ENCODE assay signal across 8 cellular contexts in genomic region chr14:70567791-70568190, GRCh38. TPM values are rescaled to one million over a fixed set of nuclear protein-coding genes. Genes with fewer than 3 reads are reported as not detected.
DNase-seq lines count a peak whose midpoint lies in the region; ATAC-seq and TF ChIP-seq lines count a peak whose summit lies in the region.

No MANE protein-coding gene starts in this region.

- H3K36me3 Mint-ChIP-seq in natural killer cell treated with Interleukin-12 subunit alpha and Interleukin-12 subunit beta and Interleukin-15 and Interleukin-18, amount 100 ng/mL, for 72 hours = peaks cover 37% of the 10 kb centered on the region

- H3K9me3 Mint-ChIP-seq in natural killer cell treated with Interleukin-12 subunit alpha and Interleukin-12 subunit beta and Interleukin-15 and Interleukin-18, amount 100 ng/mL, for 72 hours = peaks cover 11% of the 10 kb centered on the region

- peaks cover 17 to 18% of the 10 kb centered on the region in 2 donors for H3K4me1 Mint-ChIP-seq in natural killer cell treated with Interleukin-12 subunit alpha and Interleukin-12 subunit beta and Interleukin-15 and Interleukin-18, amount 100 ng/mL, for 72 hours (ENCODE audit: low read depth in 2 of 2)

- no peaks in the 10 kb centered on the region for H3K27me3 Mint-ChIP-seq in natural killer cell treated with Interleukin-12 subunit alpha and Interleukin-12 subunit beta and Interleukin-15 and Interleukin-18, amount 100 ng/mL, for 72 hours

- peak; percentile 53 to 56 for ATAC-seq in natural killer cell treated with Interleukin-12 subunit alpha and Interleukin-12 subunit beta and Interleukin-15 and Interleukin-18, amount 100 ng/mL, for 72 hours
- ATAC-seq in GM21423 (IDR thresholded peaks at IDR 0.05; ENCODE audit: unreplicated experiment) = no peak

- no peak overlapping the region for H3K4me3 Mint-ChIP-seq in natural killer cell treated with Interleukin-12 subunit alpha and Interleukin-12 subunit beta and Interleukin-15 and Interleukin-18, amount 100 ng/mL, for 72 hours

- no peak for DNase-seq in AG09319 (ENCODE audit: extremely low read depth, low read depth)
- peak; percentile 20 for DNase-seq in NCI-H345 treated with DMSO at 0.1 percent for 48 hours (lab: John Stamatoyannopoulos, UW; ENCODE audit: unreplicated experiment)
- peak; percentile 17 for DNase-seq in cerebellar cortex (ENCODE audit: low spot score)
- DNase-seq in natural killer cell treated with Interleukin-12 subunit alpha and Interleukin-12 subunit beta and Interleukin-15 and Interleukin-18, amount 100 ng/mL, for 72 hours (ENCODE audit: low spot score) = no peak
- DNase-seq in stimulated activated naive CD4-positive, alpha-beta T cell treated with Interleukin-2 at 50 U/mL for 16 hours (lab: John Stamatoyannopoulos, UW) = no peak
- no peak for DNase-seq in effector CD4-positive, alpha-beta T cell

- no peak overlapping the region for H3K27ac Mint-ChIP-seq in natural killer cell treated with Interleukin-12 subunit alpha and Interleukin-12 subunit beta and Interleukin-15 and Interleukin-18, amount 100 ng/mL, for 72 hours

- TF ChIP-seq CTCF in AG09319 (IDR thresholded peaks at IDR 0.05; ENCODE audit: low read depth, low read length) (peak; percentile 41), GM12874 (IDR thresholded peaks at IDR 0.05; ENCODE audit: insufficient read depth, low read depth, low read length) (peak; percentile 63)

RNA-seq across cellular contexts. Expression of gene MED6, which starts 32.7 kb away (rescaled TPM):
- 10 to 100 TPM; 60.0 to 66.8 TPM for total RNA-seq in natural killer cell treated with Interleukin-12 subunit alpha and Interleukin-12 subunit beta and Interleukin-15 and Interleukin-18, amount 100 ng/mL, for 72 hours

RNA-seq across cellular contexts. Expression of gene ADAM20, which starts 33.0 kb away (rescaled TPM):
- under 1 TPM; 0.78 to 0.84 TPM for total RNA-seq in natural killer cell treated with Interleukin-12 subunit alpha and Interleukin-12 subunit beta and Interleukin-15 and Interleukin-18, amount 100 ng/mL, for 72 hours

Comparison
In these comparisons a context has a peak if more than half of its experiments do, and no peak if none do; other contexts are left out.
1. DNase-seq: peak in NCI-H345 treated with DMSO at 0.1 percent for 48 hours (single experiment) and cerebellar cortex (single experiment); none in AG09319 (single experiment), natural killer cell treated with Interleukin-12 subunit alpha and Interleukin-12 subunit beta and Interleukin-15 and Interleukin-18, amount 100 ng/mL, for 72 hours (single experiment), stimulated activated naive CD4-positive, alpha-beta T cell treated with Interleukin-2 at 50 U/mL for 16 hours (single experiment) and effector CD4-positive, alpha-beta T cell (single experiment).